ENCODE assay signal across 8 cellular contexts in genomic region chr2:18520605-18521031, GRCh38. TPM values are rescaled to one million over a fixed set of nuclear protein-coding genes. Genes with fewer than 3 reads are reported as not detected.
DNase-seq lines count a peak whose midpoint lies in the region; ATAC-seq and TF ChIP-seq lines count a peak whose summit lies in the region.

No MANE protein-coding gene starts in this region.

- H3K4me3 Mint-ChIP-seq in T-helper 17 cell = no peak overlapping the region

- ATAC-seq in HG02610 (IDR thresholded peaks at IDR 0.05; ENCODE audit: unreplicated experiment) = peak; percentile 78
- peak; percentile 73 for ATAC-seq in T-helper 17 cell
- peak; percentile 84 to 89 for ATAC-seq in right cardiac atrium
- no peak for ATAC-seq in HG03108 (IDR thresholded peaks at IDR 0.05; ENCODE audit: unreplicated experiment)

- no peaks in the 10 kb centered on the region for H3K27me3 ChIP-seq in right cardiac atrium (ENCODE audit: control insufficient read depth, insufficient read depth)

- DNase-seq in NCI-H146 (lab: John Stamatoyannopoulos, UW) (peak; percentile 62), T-helper 17 cell (peak; percentile 43 to 64 (median 48)), amygdala (lab: John Stamatoyannopoulos, UW) (peak in 54 of 56 donors; percentile 7 to 90 (median 57)), right cardiac atrium (peak; percentile 86 to 95 (median 93)), retinal pigment epithelial cell (ENCODE audit: low read depth) (no peak)

- H3K4me1 ChIP-seq in right cardiac atrium (ENCODE audit: control insufficient read depth, insufficient read depth, low read length) = no peaks in the 10 kb centered on the region

- H3K27me3 Mint-ChIP-seq in T-helper 17 cell = peaks cover 38% of the 10 kb centered on the region

- WGBS in right cardiac atrium = 14% methylated on average over 5 of the region's 5 CpGs

- H3K4me1 Mint-ChIP-seq in T-helper 17 cell = no peaks in the 10 kb centered on the region

- H3K9me3 ChIP-seq in T-helper 17 cell (ENCODE audit: control insufficient read depth, low read length, poor library complexity, severe bottlenecking) (no peaks in the 10 kb centered on the region), right cardiac atrium (ENCODE audit: control insufficient read depth, low read length) (no peaks in the 10 kb centered on the region)

- H3K4me3 ChIP-seq in right cardiac atrium (ENCODE audit: low read length) (no peak overlapping the region), retinal pigment epithelial cell (ENCODE audit: low read length) (no peak overlapping the region)

- intact Hi-C loops in right cardiac atrium (cut with DNase I) = loop anchor here (2.0 to 10.0 kb wide), 4 partner anchors 222 to 1344 kb away; no protein-coding TSS in a partner anchor

- H3K27ac Mint-ChIP-seq in T-helper 17 cell = no peak overlapping the region

- peak overlapping the region; percentile 49 for H3K27ac ChIP-seq in right cardiac atrium (ENCODE audit: low read length)

- TF ChIP-seq CTCF in GM12874 (IDR thresholded peaks at IDR 0.05; ENCODE audit: insufficient read depth, low read depth, low read length) = peak; percentile 84
- peak; percentile 90 for TF ChIP-seq CTCF in retinal pigment epithelial cell (conservative IDR thresholded peaks at IDR 0.05; ENCODE audit: low read depth, low read length)

- H3K36me3 Mint-ChIP-seq in T-helper 17 cell (ENCODE audit: low read depth) = no peaks in the 10 kb centered on the region

RNA-seq across cellular contexts. Expression of gene RDH14, which starts 39.8 kb away (rescaled TPM):
- total RNA-seq in T-helper 17 cell (10 to 100 TPM in 1 of 2 donors, 1 to 10 TPM in 1; 8.7 to 10.1 TPM), right cardiac atrium (10 to 100 TPM; 45.3 to 55.6 (median 47.9) TPM)
- 53.9 TPM for polyA plus RNA-seq in right cardiac atrium

Comparison
In these comparisons a context has a peak if more than half of its experiments do, and no peak if none do; other contexts are left out.
1. RNA of gene RDH14, which starts 39.8 kb away (total RNA-seq): 45.3 to 55.6 TPM in right cardiac atrium; 8.7 to 10.1 TPM in T-helper 17 cell; every median in the first group is over 4 times any median in the second.